Comparison of ENCODE assay signal across 8 cellular contexts in genomic region chr3:42839616-42840015, GRCh38. TPM values are rescaled to one million over a fixed set of nuclear protein-coding genes. Genes with fewer than 3 reads are reported as not detected.
DNase-seq lines count a peak whose midpoint lies in the region; ATAC-seq and FAIRE-seq lines count a peak whose summit lies in the region.

No MANE protein-coding gene starts in this region.

- H3K9me3 Mint-ChIP-seq in activated naive CD4-positive, alpha-beta T cell treated with anti-CD3 and anti-CD28 coated beads for 36 hours: no peaks in the 10 kb centered on the region

- CTCF ChIA-PET in activated naive CD4-positive, alpha-beta T cell treated with anti-CD3 and anti-CD28 coated beads for 36 hours (lab: Charles Lee): interaction anchor here (0.6 to 2.4 kb wide), 12 partner anchors 11 to 182 kb away, joined by 3 to 10 read pairs (median 4); no protein-coding TSS in a partner anchor

- no peak overlapping the region for H3K27ac Mint-ChIP-seq in activated naive CD4-positive, alpha-beta T cell treated with anti-CD3 and anti-CD28 coated beads for 36 hours

- peak; percentile 29 for DNase-seq in DMS 273 treated with DMSO at 0.1 percent for 48 hours (lab: John Stamatoyannopoulos, UW)
- DNase-seq in GM19239 (ENCODE audit: insufficient read length, low spot score): peak; percentile 25
- DNase-seq in NCI-H774 (lab: John Stamatoyannopoulos, UW): peak; percentile 4
- peak; percentile 49 for DNase-seq in activated naive CD4-positive, alpha-beta T cell treated with anti-CD3 and anti-CD28 coated beads for 36 hours
- peak; percentile 73 for DNase-seq in globus pallidus (ENCODE audit: low spot score)
- peak; percentile 88 for DNase-seq in pons (ENCODE audit: low spot score)
- no peak for DNase-seq in GF-D8 (lab: John Stamatoyannopoulos, UW)

- intact Hi-C loops in activated naive CD4-positive, alpha-beta T cell treated with anti-CD3 and anti-CD28 coated beads for 36 hours (cut with micrococcal nuclease): loop anchor here (1.0 to 2.0 kb wide), 3 partner anchors 8 to 58 kb away; no protein-coding TSS in a partner anchor

- H3K4me1 Mint-ChIP-seq in activated naive CD4-positive, alpha-beta T cell treated with anti-CD3 and anti-CD28 coated beads for 36 hours (ENCODE audit: low read depth): no peaks in the 10 kb centered on the region

- H3K36me3 Mint-ChIP-seq in activated naive CD4-positive, alpha-beta T cell treated with anti-CD3 and anti-CD28 coated beads for 36 hours (ENCODE audit: low read depth): no peaks in the 10 kb centered on the region

- H3K27me3 Mint-ChIP-seq in activated naive CD4-positive, alpha-beta T cell treated with anti-CD3 and anti-CD28 coated beads for 36 hours (ENCODE audit: low read depth): no peaks in the 10 kb centered on the region

- ATAC-seq in HG03159 (IDR thresholded peaks at IDR 0.05; ENCODE audit: unreplicated experiment): peak; percentile 96

- FAIRE-seq in GM19239 (lab: Jason Lieb, UNC): peak; percentile 54

- no peak overlapping the region for H3K4me3 Mint-ChIP-seq in activated naive CD4-positive, alpha-beta T cell treated with anti-CD3 and anti-CD28 coated beads for 36 hours

RNA-seq across cellular contexts. Expression of gene ACKR2, which starts 30.4 kb away (rescaled TPM):
- under 1 TPM; 0.42 to 0.76 TPM for total RNA-seq in activated naive CD4-positive, alpha-beta T cell treated with anti-CD3 and anti-CD28 coated beads for 36 hours

RNA-seq across cellular contexts. Expression of gene HIGD1A, which starts 35.3 kb away (rescaled TPM):
- total RNA-seq in activated naive CD4-positive, alpha-beta T cell treated with anti-CD3 and anti-CD28 coated beads for 36 hours: 10 to 100 TPM; 57.1 to 66.4 TPM

RNA-seq across cellular contexts. Expression of gene CYP8B1, which starts 36.1 kb away (rescaled TPM):
- not detected for total RNA-seq in activated naive CD4-positive, alpha-beta T cell treated with anti-CD3 and anti-CD28 coated beads for 36 hours
